Comparison of ENCODE assay signal across 16 cellular contexts in genomic region chr5:72596956-72597355, GRCh38.
DNase-seq lines count a peak whose midpoint lies in the region; ATAC-seq and TF ChIP-seq lines count a peak whose summit lies in the region.
"Had no signal": no experiment of that assay in that cellular context is flagged by ENCODE, and none has a peak within 500 bp of the region (broad histone marks: within the 10 kb centered on the region; RNA-seq: fewer than 3 reads in every experiment).

No MANE protein-coding gene starts in this region.

- peaks cover 3% of the 10 kb centered on the region for H3K27me3 Mint-ChIP-seq in endodermal cell (ENCODE audit: insufficient read depth)
- H3K27me3 Mint-ChIP-seq in type B pancreatic cell, result no peaks in the 10 kb centered on the region

- no peak overlapping the region for H3K4me3 Mint-ChIP-seq in endodermal cell
- no peak overlapping the region for H3K4me3 Mint-ChIP-seq in type B pancreatic cell
- H3K4me3 Mint-ChIP-seq: activated naive CD8-positive, alpha-beta T cell treated with anti-CD3 and anti-CD28 coated beads, Interleukin-2, amount 10 ng/mL, durations not matched to agents 7 days and 5 days; T-cell had no signal

- H3K36me3 ChIP-seq in SJCRH30, result no peaks in the 10 kb centered on the region
- no peaks in the 10 kb centered on the region for H3K36me3 ChIP-seq in endodermal cell (ENCODE audit: control insufficient read depth, insufficient read depth, low read length)
- no peaks in the 10 kb centered on the region for H3K36me3 ChIP-seq in mesodermal cell (ENCODE audit: control insufficient read depth, insufficient read depth, low read length)

- H3K4me1 ChIP-seq in SJCRH30 (peaks cover 16% of the 10 kb centered on the region), endodermal cell (ENCODE audit: control insufficient read depth, insufficient read depth, low read length) (peaks cover 8% of the 10 kb centered on the region), mesodermal cell (ENCODE audit: control insufficient read depth, insufficient read depth, low read length, poor library complexity, severe bottlenecking) (peaks cover 25% of the 10 kb centered on the region)

- H3K27ac Mint-ChIP-seq in endodermal cell (no peak overlapping the region), type B pancreatic cell (peak overlapping the region; percentile 83)
- H3K27ac Mint-ChIP-seq: activated naive CD8-positive, alpha-beta T cell treated with anti-CD3 and anti-CD28 coated beads, Interleukin-2, amount 10 ng/mL, durations not matched to agents 7 days and 5 days; T-cell had no signal

- intact Hi-C loops in head of caudate nucleus (cut with DNase I), result no loop called here

- DNase-seq in SJCRH30, result no peak
- no peak for DNase-seq in endodermal cell
- DNase-seq in type B pancreatic cell (ENCODE audit: extremely low spot score, unreplicated experiment), result no peak
- no peak for DNase-seq in ecto neural progenitor cell (ENCODE audit: low spot score)
- no peak for DNase-seq in head of caudate nucleus
- DNase-seq: activated CD4-positive, CD25-positive, alpha-beta regulatory T cell treated with anti-CD3 and anti-CD28 coated beads, Interleukin-2, amount 50 U/mL, for 72 hours; activated naive CD8-positive, alpha-beta T cell treated with anti-CD3 and anti-CD28 coated beads, Interleukin-2, amount 10 ng/mL, durations not matched to agents 7 days and 5 days; cortex of kidney; Karpas-422; NCI-H1694; NCI-H510A treated with DMSO at 0.1 percent for 48 hours; stimulated activated CD4-positive, alpha-beta T cell treated with anti-CD3 and anti-CD28 coated beads, Interleukin-12 subunit alpha, Interleukin-12 subunit beta, amount 100 ng/mL, for 4 hours; substantia nigra; T-cell had no signal

- H3K4me1 Mint-ChIP-seq in endodermal cell, result peaks cover 12% of the 10 kb centered on the region
- peaks cover 20% of the 10 kb centered on the region for H3K4me1 Mint-ChIP-seq in type B pancreatic cell (ENCODE audit: unreplicated experiment)

- H3K9me3 Mint-ChIP-seq in endodermal cell (peaks cover 14% of the 10 kb centered on the region), type B pancreatic cell (peaks cover 10% of the 10 kb centered on the region)
- H3K9me3 Mint-ChIP-seq: T-cell had no signal

- H3K36me3 Mint-ChIP-seq in endodermal cell (ENCODE audit: low read depth) (no peaks in the 10 kb centered on the region), type B pancreatic cell (no peaks in the 10 kb centered on the region)
- H3K36me3 Mint-ChIP-seq: activated naive CD8-positive, alpha-beta T cell treated with anti-CD3 and anti-CD28 coated beads, Interleukin-2, amount 10 ng/mL, durations not matched to agents 7 days and 5 days; T-cell had no signal

- peaks cover 9% of the 10 kb centered on the region for H3K9me3 ChIP-seq in SJCRH30 (replicated peaks)
- H3K9me3 ChIP-seq in endodermal cell (ENCODE audit: control insufficient read depth, low read length), result peaks cover 22% of the 10 kb centered on the region
- peaks cover 24% of the 10 kb centered on the region for H3K9me3 ChIP-seq in mesodermal cell (ENCODE audit: control insufficient read depth, low read length)

- no peak overlapping the region for H3K9ac ChIP-seq in endodermal cell (ENCODE audit: extremely low read depth, low read length, poor library complexity, severe bottlenecking)

- peak overlapping the region; percentile 48 for H3K27ac ChIP-seq in SJCRH30
- H3K27ac ChIP-seq in endodermal cell (ENCODE audit: low read depth, low read length), result peak overlapping the region; percentile 62
- peak overlapping the region; percentile 96 for H3K27ac ChIP-seq in mesodermal cell (ENCODE audit: low read depth, low read length, severe bottlenecking)

- H3K27me3 ChIP-seq in SJCRH30 (no peaks in the 10 kb centered on the region), endodermal cell (ENCODE audit: control insufficient read depth, insufficient read depth, low read length, poor library complexity, severe bottlenecking) (no peaks in the 10 kb centered on the region)

- no peak for ATAC-seq in HG03097 (IDR thresholded peaks at IDR 0.05; ENCODE audit: low FRiP score, unreplicated experiment)
- ATAC-seq: T-cell had no signal

- no peak for TF ChIP-seq CTCF in endodermal cell (conservative IDR thresholded peaks at IDR 0.05)
- TF ChIP-seq CTCF in type B pancreatic cell (conservative IDR thresholded peaks at IDR 0.05), result no peak

- WGBS in endodermal cell (ENCODE audit: insufficient coverage in 1 of 2, insufficient read length in 1 of 2), 2 experiments, result 80 to 100% methylated on average over 1 to 3 of the region's 3 CpGs
- WGBS in mesodermal cell (ENCODE audit: insufficient coverage in 2 of 2), 2 experiments, result no CpG with 5 or more reads among the region's 3 CpGs

- H3K4me3 ChIP-seq in SJCRH30 (no peak overlapping the region), endodermal cell (ENCODE audit: low read length) (no peak overlapping the region), mesodermal cell (ENCODE audit: extremely low read depth, insufficient read depth, low read length, poor library complexity, severe bottlenecking) (no peak overlapping the region)
